8 cellular contexts compared by ENCODE assay signal in genomic region chr3:138479355-138479964, GRCh38. TPM values are rescaled to one million over a fixed set of nuclear protein-coding genes. Genes with fewer than 3 reads are reported as not detected.
A peak's percentile ranks its signal among the peaks of the same experiment; 100 is the strongest.
DNase-seq lines count a peak whose midpoint lies in the region; ATAC-seq and TF ChIP-seq lines count a peak whose summit lies in the region.

No MANE protein-coding gene starts in this region.

- peak; percentile 55 for ATAC-seq in body of pancreas
- ATAC-seq in right lobe of liver = peak in 3 of 4 donors; percentile 38 to 64 (median 58)
- no peak for ATAC-seq in GM21390 (IDR thresholded peaks at IDR 0.05; ENCODE audit: unreplicated experiment)
- no peak for ATAC-seq in HG03175 (IDR thresholded peaks at IDR 0.05; ENCODE audit: unreplicated experiment)

- no peaks in the 10 kb centered on the region for H3K9me3 ChIP-seq in body of pancreas
- no peaks in the 10 kb centered on the region for H3K9me3 ChIP-seq in right lobe of liver

- no peaks in the 10 kb centered on the region for H3K36me3 ChIP-seq in H7 (replicated peaks; ENCODE audit: control insufficient read depth, insufficient read depth, low read length)
- no peaks in the 10 kb centered on the region for H3K36me3 ChIP-seq in body of pancreas (replicated peaks in 1 of 2; ENCODE audit: insufficient read depth in 1 of 2, low read depth in 2 of 2)
- no peaks in the 10 kb centered on the region for H3K36me3 ChIP-seq in right lobe of liver

- H3K4me3 Mint-ChIP-seq in T-helper 2 cell treated with Interferon-gamma antibody and Interleukin-4, amounts not matched to agents 5 μg/mL and 100 μg/mL, for 36 hours = no peak overlapping the region

- no peak overlapping the region for H3K27ac Mint-ChIP-seq in T-helper 2 cell treated with Interferon-gamma antibody and Interleukin-4, amounts not matched to agents 5 μg/mL and 100 μg/mL, for 36 hours

- no peaks in the 10 kb centered on the region for H3K9me3 Mint-ChIP-seq in T-helper 2 cell treated with Interferon-gamma antibody and Interleukin-4, amounts not matched to agents 5 μg/mL and 100 μg/mL, for 36 hours

- H3K4me3 ChIP-seq in H7 (ENCODE audit: insufficient read depth, low read depth, low read length) (no peak overlapping the region), body of pancreas (no peak overlapping the region), right lobe of liver (no peak overlapping the region)

- H3K4me1 ChIP-seq in body of pancreas (no peaks in the 10 kb centered on the region), right lobe of liver (no peaks in the 10 kb centered on the region)

- H3K4me1 Mint-ChIP-seq in T-helper 2 cell treated with Interferon-gamma antibody and Interleukin-4, amounts not matched to agents 5 μg/mL and 100 μg/mL, for 36 hours (ENCODE audit: low read depth) = no peaks in the 10 kb centered on the region

- WGBS in body of pancreas, 2 donors = 37 to 51% methylated on average over 5 of the region's 5 CpGs
- 33% methylated on average over 4 of the region's 5 CpGs for WGBS in right lobe of liver (ENCODE audit: insufficient coverage, low coverage, low lambda C conversion rate, missing lambda C conversion rate)

- TF ChIP-seq CTCF in body of pancreas (IDR thresholded peaks at IDR 0.05) = peak; percentile 8 to 69 (median 51)
- TF ChIP-seq CTCF in right lobe of liver (IDR thresholded peaks at IDR 0.05) = peak; percentile 44 to 66 (median 48)

- peaks cover 8% of the 10 kb centered on the region for H3K27me3 Mint-ChIP-seq in T-helper 2 cell treated with Interferon-gamma antibody and Interleukin-4, amounts not matched to agents 5 μg/mL and 100 μg/mL, for 36 hours (ENCODE audit: low read depth)

- H3K36me3 Mint-ChIP-seq in T-helper 2 cell treated with Interferon-gamma antibody and Interleukin-4, amounts not matched to agents 5 μg/mL and 100 μg/mL, for 36 hours (ENCODE audit: low read depth) = no peaks in the 10 kb centered on the region

- DNase-seq in DMS53 treated with DMSO at 0.1 percent for 48 hours (lab: John Stamatoyannopoulos, UW; ENCODE audit: unreplicated experiment) (peak; percentile 10), H7 (peak; percentile 76), NCI-H748 treated with DMSO at 0.1 percent for 48 hours (lab: John Stamatoyannopoulos, UW) (peak; percentile 10), body of pancreas (peak; percentile 31 to 60 (median 34)), right lobe of liver (no peak)
- DNase-seq in T-helper 2 cell treated with Interferon-gamma antibody and Interleukin-4, amounts not matched to agents 5 μg/mL and 100 μg/mL, for 36 hours (ENCODE audit: low spot score) = no peak

- no peak overlapping the region for H3K27ac ChIP-seq in body of pancreas
- H3K27ac ChIP-seq in right lobe of liver = no peak overlapping the region

- intact Hi-C loops in body of pancreas (cut with DNase I) = no loop called here
- intact Hi-C loops in right lobe of liver (cut with DNase I) = no loop called here

- TF ChIP-seq POLR2A in body of pancreas (IDR thresholded peaks at IDR 0.05) (no peak), right lobe of liver (IDR thresholded peaks at IDR 0.05) (no peak)

- H3K27me3 ChIP-seq in H7 (ENCODE audit: control insufficient read depth, insufficient read depth, low read length) (no peaks in the 10 kb centered on the region), body of pancreas (no peaks in the 10 kb centered on the region), right lobe of liver (no peaks in the 10 kb centered on the region)

RNA-seq across cellular contexts. Expression of gene ESYT3, which starts 45.0 kb away (rescaled TPM):
- total RNA-seq in H7 (2014; rRNA removed; shearing (Covaris generic)) = 5.6 and 10.9 TPM in 2 replicates
- total RNA-seq in body of pancreas = 1 to 10 TPM; 2.0 to 6.0 TPM
- total RNA-seq in right lobe of liver = under 1 TPM in 5 of 6 experiments, not detected in 1; 0.05 to 0.92 (median 0.29) TPM

Comparison
In these comparisons a context has a peak if more than half of its experiments do, and no peak if none do; other contexts are left out.
1. DNase-seq: peak in DMS53 treated with DMSO at 0.1 percent for 48 hours (single experiment), H7 (single experiment), NCI-H748 treated with DMSO at 0.1 percent for 48 hours (single experiment) and body of pancreas (4 of 4); none in right lobe of liver (0 of 3) and T-helper 2 cell treated with Interferon-gamma antibody and Interleukin-4, amounts not matched to agents 5 μg/mL and 100 μg/mL, for 36 hours (single experiment).
2. ATAC-seq: peak in body of pancreas (single experiment) and right lobe of liver (3 of 4); none in GM21390 (single experiment) and HG03175 (single experiment).